In genomic region chr5:149062371-149063016, GRCh38 we compare ENCODE assay signal across 10 cellular contexts. TPM values are rescaled to one million over a fixed set of nuclear protein-coding genes. Genes with fewer than 3 reads are reported as not detected.
DNase-seq lines count a peak whose midpoint lies in the region; ATAC-seq, FAIRE-seq and TF ChIP-seq lines count a peak whose summit lies in the region.
"Had no signal": no experiment of that assay in that cellular context is flagged by ENCODE, and none has a peak within 500 bp of the region (broad histone marks: within the 10 kb centered on the region; RNA-seq: fewer than 3 reads in every experiment).

No MANE protein-coding gene starts in this region.

- TF ChIP-seq RAD21 in A549 (conservative IDR thresholded peaks at IDR 0.05 in 1 of 2, IDR thresholded peaks at IDR 0.05 in 1 of 2): no peak

- WGBS in A549 (ENCODE audit: missing lambda C conversion rate): 5% methylated on average over 1 of the region's 3 CpGs
- 62 to 66% methylated on average over 3 of the region's 3 CpGs for WGBS in ectodermal cell, 2 experiments
- no CpG with 5 or more reads among the region's 3 CpGs for WGBS in mesendoderm (ENCODE audit: extremely low coverage, insufficient coverage, low lambda C conversion rate)

- peak overlapping the region; percentile 10 for H2BK5ac ChIP-seq in mesendoderm (ENCODE audit: low read length)

- H3K27ac ChIP-seq in A549 (peak overlapping the region; percentile 51 to 76; a peak in 5 of 6 replicates), ectodermal cell (ENCODE audit: insufficient read depth, low read depth, low read length, poor library complexity, severe bottlenecking) (peak overlapping the region; percentile 52), mesendoderm (ENCODE audit: low read depth, low read length) (no peak overlapping the region)

- no peak overlapping the region for H3K4me3 ChIP-seq in A549
- no peak overlapping the region for H3K4me3 ChIP-seq in ectodermal cell (ENCODE audit: insufficient read depth, low read depth, low read length)
- H3K4me3 ChIP-seq in mesendoderm (ENCODE audit: low read length): no peak overlapping the region

- no peak overlapping the region for H4K5ac ChIP-seq in mesendoderm (ENCODE audit: low read length)

- H3K27me3 ChIP-seq in ectodermal cell (ENCODE audit: control insufficient read depth, insufficient read depth, low read length, poor library complexity, severe bottlenecking): no peaks in the 10 kb centered on the region
- no peaks in the 10 kb centered on the region for H3K27me3 ChIP-seq in mesendoderm (ENCODE audit: insufficient read depth, low read length, poor library complexity)

- H3K79me2 ChIP-seq in mesendoderm (ENCODE audit: control insufficient read depth, insufficient read depth, low read length): no peaks in the 10 kb centered on the region

- H3K4me2 ChIP-seq in A549 (peak overlapping the region; percentile 44; the same call in 2 of the 3 replicates), mesendoderm (ENCODE audit: low read length) (no peak overlapping the region)

- H3K4me1 ChIP-seq in A549 (peaks cover 13% of the 10 kb centered on the region), ectodermal cell (ENCODE audit: control insufficient read depth, insufficient read depth, low read length) (peaks cover 15% of the 10 kb centered on the region), mesendoderm (ENCODE audit: control insufficient read depth, low read depth, low read length) (peaks cover 11% of the 10 kb centered on the region)

- no peak overlapping the region for H3K23ac ChIP-seq in mesendoderm (ENCODE audit: low read length)

- H3K18ac ChIP-seq in mesendoderm (ENCODE audit: low read length): peak overlapping the region; percentile 28

- H3K79me1 ChIP-seq in mesendoderm (ENCODE audit: low read length): no peaks in the 10 kb centered on the region

- peak overlapping the region; percentile 11 for H3K4ac ChIP-seq in mesendoderm (ENCODE audit: low read depth, low read length)

- no peak for FAIRE-seq in A549 (lab: Jason Lieb, UNC)

- CTCF ChIA-PET in A549 (lab: Yijun Ruan, JAX): interaction anchor here (1.2 to 1.5 kb wide), 3 partner anchors 14 to 330 kb away, joined by 3 to 4 read pairs (median 4); no protein-coding TSS in a partner anchor

- no peak for TF ChIP-seq CTCF in A549 (IDR thresholded peaks at IDR 0.05)

- H3K56ac ChIP-seq in mesendoderm (ENCODE audit: low read length): peak overlapping the region; percentile 50

- H3K9me3 ChIP-seq in A549: 0 out of 3 replicates have a peak, but pooled peaks cover 6% of the 10 kb centered on the region
- H3K9me3 ChIP-seq in ectodermal cell (ENCODE audit: control insufficient read depth, low read length): peaks cover 4% of the 10 kb centered on the region

- H3K36me3 ChIP-seq in ectodermal cell (ENCODE audit: control insufficient read depth, insufficient read depth, low read length) (no peaks in the 10 kb centered on the region), mesendoderm (ENCODE audit: control insufficient read depth, insufficient read depth, low read length) (no peaks in the 10 kb centered on the region)

- no peak for TF ChIP-seq EP300 in A549 (IDR thresholded peaks at IDR 0.05)

- intact Hi-C loops in posterior cingulate gyrus (cut with DNase I): loop anchor here (5.0 kb wide), 1 partner anchor 205 kb away; no protein-coding TSS in a partner anchor

- H2AK5ac ChIP-seq in mesendoderm (ENCODE audit: low read length): no peak overlapping the region

- H2BK15ac ChIP-seq in mesendoderm (replicated peaks; ENCODE audit: low read depth): no peak overlapping the region

- no peak overlapping the region for H4K8ac ChIP-seq in mesendoderm (ENCODE audit: low read depth, low read length)

- no peak overlapping the region for H3K9ac ChIP-seq in mesendoderm (ENCODE audit: low read length)

- DNase-seq in A549 (ENCODE audit: low read depth in 1 of 2, low spot score in 1 of 2) (peak; percentile 34 to 56), MV-4-11 (lab: John Stamatoyannopoulos, UW) (peak; percentile 70), mesendoderm (peak; percentile 80), DMS 273 (lab: John Stamatoyannopoulos, UW; ENCODE audit: unreplicated experiment) (no peak), posterior cingulate gyrus (no peak)
- DNase-seq: CD4-positive, CD25-positive, alpha-beta regulatory T cell had no signal

- TF ChIP-seq POLR2A in A549 (IDR thresholded peaks at IDR 0.05; ENCODE audit: low read length): no peak

- no peak overlapping the region for H2BK120ac ChIP-seq in mesendoderm (ENCODE audit: low read depth, low read length)

- POLR2A ChIA-PET in A549 (lab: Yijun Ruan, JAX): no interaction called here

- ATAC-seq in A549 (peak; percentile 85 to 91), GM21717 (IDR thresholded peaks at IDR 0.05; ENCODE audit: unreplicated experiment) (no peak), HG02610 (IDR thresholded peaks at IDR 0.05; ENCODE audit: unreplicated experiment) (no peak)

TF ChIP-seq in A549, 52 proteins besides CTCF, POLR2A, EP300 and RAD21 (continues in another document):
- TF ChIP-seq ELK1 (IDR thresholded peaks at IDR 0.05; ENCODE audit: low read depth, low read length) (no peak), HMGXB4 (CRISPR knock-in tag; IDR thresholded peaks at IDR 0.05; ENCODE audit: borderline replicate concordance) (no peak), REST (IDR thresholded peaks at IDR 0.05) (no peak), MAFK (IDR thresholded peaks at IDR 0.05; ENCODE audit: partially characterized antibody) (no peak), ZSCAN20 (CRISPR knock-in tag; IDR thresholded peaks at IDR 0.05) (no peak), TFCP2L1 (CRISPR knock-in tag; IDR thresholded peaks at IDR 0.05) (no peak), RNF2 (IDR thresholded peaks at IDR 0.05; ENCODE audit: borderline replicate concordance, low read depth) (no peak), CHD4 (IDR thresholded peaks at IDR 0.05; ENCODE audit: borderline replicate concordance) (no peak), EHF (CRISPR knock-in tag; IDR thresholded peaks at IDR 0.05) (no peak), CHD2 (IDR thresholded peaks at IDR 0.05; ENCODE audit: low read length, partially characterized antibody) (no peak), SMC3 (IDR thresholded peaks at IDR 0.05) (no peak), HDAC2 (IDR thresholded peaks at IDR 0.05) (no peak), NPAS2 (CRISPR knock-in tag; IDR thresholded peaks at IDR 0.05; ENCODE audit: borderline replicate concordance) (no peak), FOXS1 (CRISPR knock-in tag; IDR thresholded peaks at IDR 0.05) (no peak)

RNA-seq across cellular contexts. Expression of gene SH3TC2, which starts 0.4 kb away (rescaled TPM):
- polyA plus RNA-seq in A549 (2011; rRNA removed): 0.06 and 0.17 TPM in 2 replicates
- polyA plus RNA-seq in A549 (2012; cell fraction: cytosol; rRNA removed): 0.08 and 0.09 TPM in 2 replicates
- polyA plus RNA-seq in A549 (2012; cell fraction: nucleus; rRNA removed): 0.23 and 0.26 TPM in 2 replicates
- 0.30 to 0.55 TPM (median 0.34 TPM) in 3 replicates for polyA plus RNA-seq in A549 (2017; fragmentation: RNase III; extraction: RNeasy Plus Mini Kit Qiagen cat#74134 plus additional on column Dnase treatment)
- polyA minus RNA-seq in A549 (2011; rRNA and poly(A)+ RNA removed): 0.41 and 0.54 TPM in 2 replicates
- 3.0 TPM for polyA plus RNA-seq in ectodermal cell (2013, experiment 1 of 4)
- 2.4 TPM for polyA plus RNA-seq in ectodermal cell (2013, experiment 2 of 4)
- 0.96 TPM for polyA plus RNA-seq in ectodermal cell (2013, experiment 3 of 4)
- polyA plus RNA-seq in ectodermal cell (2013, experiment 4 of 4): 1.3 TPM
- polyA plus RNA-seq in mesendoderm (2013, experiment 1 of 2): 0.49 TPM
- 0.80 TPM for polyA plus RNA-seq in mesendoderm (2013, experiment 2 of 2)
- polyA plus RNA-seq: CD4-positive, CD25-positive, alpha-beta regulatory T cell; IgD-negative memory B cell had no signal

Comparison
In these comparisons a context has a peak if more than half of its experiments do, and no peak if none do; other contexts are left out.
1. ATAC-seq: peak in A549 (2 of 2); none in GM21717 (single experiment) and HG02610 (single experiment).
2. DNase-seq: peak in A549 (2 of 2), MV-4-11 (single experiment) and mesendoderm (single experiment); none in DMS 273 (single experiment) and posterior cingulate gyrus (0 of 10).